In the genomic region with DNA sequence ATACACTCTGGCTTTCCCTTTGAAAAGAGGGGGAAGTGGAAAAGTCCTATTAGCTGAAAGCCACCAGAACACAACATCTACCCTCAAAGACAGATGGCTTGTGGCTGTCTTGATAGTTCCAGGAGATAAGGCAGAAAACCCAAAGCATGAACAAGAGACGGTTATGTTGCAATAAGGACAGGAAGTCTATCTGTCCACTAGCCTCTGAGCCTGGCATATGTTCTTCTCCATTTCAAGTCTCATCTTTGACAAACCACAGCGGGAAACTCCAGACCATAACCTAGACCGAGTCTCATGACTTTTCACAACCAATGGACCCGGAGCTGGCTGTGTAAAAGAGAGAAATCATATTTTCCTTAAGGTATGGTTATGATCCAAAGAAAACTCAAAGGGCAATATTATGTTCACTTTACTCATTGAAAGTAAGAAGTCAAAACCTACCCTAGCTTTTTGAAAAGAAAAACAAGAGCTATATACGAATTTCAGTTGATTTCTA, we compare ENCODE assay signal across 8 cellular contexts. TPM values are rescaled to one million over a fixed set of nuclear protein-coding genes. Genes with fewer than 3 reads are reported as not detected.
DNase-seq lines count a peak whose midpoint lies in the region; ATAC-seq and TF ChIP-seq lines count a peak whose summit lies in the region.

No MANE protein-coding gene starts in this region.

- H3K27me3 ChIP-seq in breast epithelium (no peaks in the 10 kb centered on the region), osteoblast (ENCODE audit: insufficient read depth, low read length) (no peaks in the 10 kb centered on the region)

- no peaks in the 10 kb centered on the region for H3K27me3 Mint-ChIP-seq in chondrocyte (ENCODE audit: low read depth)

- H3K9me3 ChIP-seq in breast epithelium (no peaks in the 10 kb centered on the region), osteoblast (ENCODE audit: low read depth, low read length) (no peaks in the 10 kb centered on the region)

- no peaks in the 10 kb centered on the region for H3K36me3 Mint-ChIP-seq in chondrocyte (ENCODE audit: low read depth)

- H4K20me1 ChIP-seq in osteoblast (ENCODE audit: insufficient read depth, low read length), result no peaks in the 10 kb centered on the region

- 0 out of 2 replicates have a peak, but pooled peaks have one; percentile 14 for TF ChIP-seq POLR2A in Raji (IDR thresholded peaks at IDR 0.05; ENCODE audit: insufficient read depth, low read depth, low read length)
- no peak for TF ChIP-seq POLR2A in breast epithelium (IDR thresholded peaks at IDR 0.05)

- H3K36me3 ChIP-seq in breast epithelium (no peaks in the 10 kb centered on the region), osteoblast (ENCODE audit: insufficient read depth, low read length) (peaks cover 18% of the 10 kb centered on the region)

- H3K27ac ChIP-seq in breast epithelium (peak overlapping the region; percentile 3 to 56), osteoblast (ENCODE audit: low read depth, low read length) (peak overlapping the region; percentile 27)

- H3K9me3 Mint-ChIP-seq in chondrocyte (ENCODE audit: low read depth), result no peaks in the 10 kb centered on the region

- H3K4me1 ChIP-seq in breast epithelium, result no peaks in the 10 kb centered on the region
- H3K4me1 ChIP-seq in osteoblast (ENCODE audit: insufficient read depth, low read length), result peaks cover 27% of the 10 kb centered on the region

- peak; percentile 52 for ATAC-seq in GM18520 (IDR thresholded peaks at IDR 0.05; ENCODE audit: unreplicated experiment)
- peak; percentile 52 for ATAC-seq in HG03025 (IDR thresholded peaks at IDR 0.05; ENCODE audit: low FRiP score, unreplicated experiment)

- no peak overlapping the region for H3K27ac Mint-ChIP-seq in chondrocyte (ENCODE audit: unreplicated experiment)

- peaks cover 76% of the 10 kb centered on the region for H3K79me2 ChIP-seq in osteoblast (ENCODE audit: insufficient read depth, low read length)

- H3K4me2 ChIP-seq in osteoblast (ENCODE audit: insufficient read depth, low read length), result peak overlapping the region; percentile 34

- intact Hi-C loops in breast epithelium (cut with DNase I; ENCODE audit: low total_unique reads), result no loop called here

- TF ChIP-seq CTCF in AG10803 (conservative IDR thresholded peaks at IDR 0.05; ENCODE audit: low read length) (no peak), breast epithelium (IDR thresholded peaks at IDR 0.05) (no peak), osteoblast (IDR thresholded peaks at IDR 0.05; ENCODE audit: extremely low read depth, low read depth, low read length) (no peak), chondrocyte (IDR thresholded peaks at IDR 0.05) (no peak)

- H2AFZ ChIP-seq in osteoblast (ENCODE audit: low read length), result peak overlapping the region; percentile 14

- H3K4me3 ChIP-seq in AG10803 (ENCODE audit: low read length) (no peak overlapping the region), breast epithelium (no peak overlapping the region), osteoblast (ENCODE audit: insufficient read depth, low read length) (no peak overlapping the region)

- H3K4me3 Mint-ChIP-seq in chondrocyte (ENCODE audit: unreplicated experiment), result no peak overlapping the region

- DNase-seq in AG10803 (ENCODE audit: low read depth) (peak; percentile 45), breast epithelium (ENCODE audit: low spot score in 2 of 2) (no peak), osteoblast (ENCODE audit: insufficient read length, low spot score, missing footprints) (no peak), chondrocyte (ENCODE audit: low spot score) (no peak), RPMI8226 (no peak)

- H3K4me1 Mint-ChIP-seq in chondrocyte (ENCODE audit: low read depth), result peaks cover 4% of the 10 kb centered on the region

RNA-seq across cellular contexts. Expression of gene DUSP10, which starts 33.8 kb away (rescaled TPM):
- total RNA-seq in breast epithelium, result 10 to 100 TPM; 15.5 to 33.2 (median 28.2) TPM
- 62.2 and 69.5 TPM in 2 replicates for total RNA-seq in osteoblast
- 1.4 to 4.1 TPM (median 3.6 TPM) in 3 replicates for total RNA-seq in chondrocyte
